18 cellular contexts compared by ENCODE assay signal in the genomic region with DNA sequence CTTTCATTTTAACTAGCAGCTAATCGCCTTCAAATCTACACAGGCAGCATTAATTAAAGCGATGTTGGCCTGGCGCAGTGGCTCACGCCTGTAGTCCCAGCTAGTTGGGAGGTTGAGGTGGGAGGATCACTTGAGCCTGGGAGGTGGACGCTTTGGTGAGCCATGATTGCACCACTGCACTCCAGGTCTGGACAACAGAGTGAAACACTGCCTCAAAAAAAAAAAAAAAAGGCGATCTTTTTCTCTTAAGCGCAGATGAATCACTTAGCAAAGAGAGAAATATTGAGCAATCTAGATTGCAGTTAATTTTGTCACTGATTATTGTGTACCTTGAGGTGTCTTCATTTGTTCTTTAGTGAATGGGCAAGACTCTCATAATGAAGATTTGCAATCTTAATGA. TPM values are rescaled to one million over a fixed set of nuclear protein-coding genes. Genes with fewer than 3 reads are reported as not detected.
DNase-seq lines count a peak whose midpoint lies in the region; ATAC-seq, FAIRE-seq and TF ChIP-seq lines count a peak whose summit lies in the region.
"Had no signal": no experiment of that assay in that cellular context is flagged by ENCODE, and none has a peak within 500 bp of the region (broad histone marks: within the 10 kb centered on the region; RNA-seq: fewer than 3 reads in every experiment).

No MANE protein-coding gene starts in this region.

- TF ChIP-seq POLR2A in H54 (IDR thresholded peaks at IDR 0.05; ENCODE audit: low read depth, low read length): no peak

- peak overlapping the region; percentile 61 for H3K27ac ChIP-seq in RWPE2 (ENCODE audit: poor library complexity, severe bottlenecking)

- H3K4me1 ChIP-seq in RWPE2 (ENCODE audit: insufficient read depth, poor library complexity, severe bottlenecking): peaks cover 39% of the 10 kb centered on the region

- no peak for TF ChIP-seq CTCF in RWPE2 (IDR thresholded peaks at IDR 0.05; ENCODE audit: poor library complexity, severe bottlenecking)

- FAIRE-seq in H54 (lab: Jason Lieb, UNC): peak; percentile 89
- FAIRE-seq: GM12878, GM19239, islet of Langerhans had no signal

- no peaks in the 10 kb centered on the region for H3K9me3 ChIP-seq in RWPE2 (ENCODE audit: severe bottlenecking)
- H3K9me3 ChIP-seq: tibial nerve had no signal

- ATAC-seq in RWPE2 (ENCODE audit: low read depth) (peak; percentile 96), GM18502 (IDR thresholded peaks at IDR 0.05; ENCODE audit: poor library complexity, unreplicated experiment) (no peak), GM18498 (IDR thresholded peaks at IDR 0.05; ENCODE audit: unreplicated experiment) (no peak), GM19395 (IDR thresholded peaks at IDR 0.05; ENCODE audit: unreplicated experiment) (no peak)
- ATAC-seq: GM12878 had no signal

- no peak overlapping the region for H3K4me3 ChIP-seq in RWPE2 (ENCODE audit: severe bottlenecking)
- H3K4me3 ChIP-seq: GM12878, tibial nerve had no signal

- no peaks in the 10 kb centered on the region for H3K27me3 ChIP-seq in RWPE2 (ENCODE audit: insufficient read depth, poor library complexity, severe bottlenecking)
- H3K27me3 ChIP-seq: tibial nerve had no signal

- H3K36me3 ChIP-seq in RWPE2 (ENCODE audit: low read depth): no peaks in the 10 kb centered on the region
- H3K36me3 ChIP-seq: tibial nerve had no signal

- DNase-seq in H54 (ENCODE audit: insufficient read length, low spot score): no peak
- DNase-seq in RWPE2 (ENCODE audit: low spot score): peak; percentile 84
- peak; percentile 64 for DNase-seq in fibroblast of gingiva (ENCODE audit: low read depth)
- DNase-seq in renal cortical epithelial cell (ENCODE audit: low read depth): peak; percentile 91
- DNase-seq in KG1 (lab: John Stamatoyannopoulos, UW): no peak
- DNase-seq: activated CD4-positive, alpha-beta T cell treated with anti-CD3 and anti-CD28 coated beads, Interleukin-2, amount 50 U/mL, for 4 hours; dermis blood vessel endothelial cell; DMS53; NCI-H510A; Right ventricle myocardium superior; T1000 had no signal

RNA-seq across cellular contexts. Expression of a gene that starts 12.4 kb away (rescaled TPM):
- total RNA-seq in renal cortical epithelial cell: 18.9 and 31.3 TPM in 2 replicates

Comparison
In these comparisons a context has a peak if more than half of its experiments do, and no peak if none do; other contexts are left out.
1. DNase-seq: peak in RWPE2 (single experiment), fibroblast of gingiva (single experiment) and renal cortical epithelial cell (single experiment); none in H54 (single experiment) and KG1 (single experiment).